Comparison of ENCODE assay signal across 26 cellular contexts in the genomic region with DNA sequence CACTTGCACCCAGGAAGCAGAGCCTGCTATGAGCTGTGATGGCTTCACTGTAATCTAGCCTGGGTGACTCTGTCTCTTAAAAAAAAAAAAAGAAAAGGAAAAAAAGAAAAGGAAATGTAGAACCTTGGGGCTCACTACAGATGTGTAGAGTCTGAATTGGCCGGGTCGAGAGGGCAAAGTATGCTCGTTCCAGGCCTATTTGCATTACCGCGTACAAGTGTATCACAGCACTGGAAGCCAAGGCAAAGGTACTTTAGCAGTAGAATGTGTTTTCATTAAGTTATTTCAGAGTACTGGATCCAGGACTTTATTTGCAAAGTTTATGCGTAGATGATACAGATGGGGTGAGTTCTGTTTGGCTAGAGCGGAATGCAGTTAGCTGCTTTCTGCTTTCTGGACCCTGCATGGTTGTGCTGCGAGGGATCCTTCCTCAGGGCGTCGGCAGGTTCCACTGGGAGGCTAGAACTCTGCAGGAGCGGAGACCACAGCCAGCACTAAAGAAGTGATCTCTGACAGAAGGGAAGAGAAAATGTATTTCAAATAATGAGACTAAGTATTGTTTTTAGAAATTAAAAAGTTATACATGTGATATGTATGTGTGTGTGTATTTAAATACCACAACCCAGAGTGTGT. TPM values are rescaled to one million over a fixed set of nuclear protein-coding genes. Genes with fewer than 3 reads are reported as not detected.
DNase-seq lines count a peak whose midpoint lies in the region; FAIRE-seq and TF ChIP-seq lines count a peak whose summit lies in the region.
"Had no signal": no experiment of that assay in that cellular context is flagged by ENCODE, and none has a peak within 500 bp of the region (broad histone marks: within the 10 kb centered on the region; RNA-seq: fewer than 3 reads in every experiment).

No MANE protein-coding gene starts in this region.

- no peaks in the 10 kb centered on the region for H3K9me3 Mint-ChIP-seq in nephron
- H3K9me3 Mint-ChIP-seq: activated naive CD8-positive, alpha-beta T cell treated with anti-CD3 and anti-CD28 coated beads for 36 hours; immature natural killer cell had no signal

- H3K27ac Mint-ChIP-seq in nephron: peak overlapping the region in 2 of 3 experiments; percentile 64 to 99
- H3K27ac Mint-ChIP-seq: immature natural killer cell had no signal

- peak overlapping the region; percentile 82 for H3K27ac ChIP-seq in left ventricle myocardium inferior (replicated peaks)
- H3K27ac ChIP-seq: PC-9 had no signal

- no peak for TF ChIP-seq CTCF in left ventricle myocardium inferior (IDR thresholded peaks at IDR 0.05; ENCODE audit: borderline replicate concordance)
- TF ChIP-seq CTCF in nephron (IDR thresholded peaks at IDR 0.05; ENCODE audit: unreplicated experiment in 3 of 3): no peak

- H3K27me3 Mint-ChIP-seq in nephron (ENCODE audit: low read depth): no peaks in the 10 kb centered on the region
- H3K27me3 Mint-ChIP-seq: activated naive CD8-positive, alpha-beta T cell treated with anti-CD3 and anti-CD28 coated beads for 36 hours had no signal

- no peak for DNase-seq in left ventricle myocardium inferior
- DNase-seq in cardiac septum (ENCODE audit: low spot score): no peak
- peak; percentile 13 for DNase-seq in ecto neural progenitor cell (ENCODE audit: low spot score)
- no peak for DNase-seq in urothelium cell line (ENCODE audit: low spot score)
- no peak for DNase-seq in NCI-H1092 treated with DMSO at 0.1 percent for 48 hours (lab: John Stamatoyannopoulos, UW)
- DNase-seq in inferior parietal cortex (ENCODE audit: extremely low spot score): no peak
- no peak for DNase-seq in SIG-M5 treated with dmso at 0.1 percent for 504 hours (lab: John Stamatoyannopoulos, UW; ENCODE audit: unreplicated experiment)
- DNase-seq: activated CD4-positive, alpha-beta T cell treated with anti-CD3 and anti-CD28 coated beads for 1 hour; activated naive CD8-positive, alpha-beta T cell treated with anti-CD3 and anti-CD28 coated beads for 36 hours; foreskin melanocyte; H7; hippocampal formation; immature natural killer cell; MG63; NCI-H1436; NCI-H510A; NK-92 treated with Interleukin-12 subunit alpha and Interleukin-12 subunit beta, amount 100 ng/mL, for 24 hours; PC-9; retina; SIG-M5; stimulated activated naive CD8-positive, alpha-beta T cell treated with anti-CD3 and anti-CD28 coated beads, Interleukin-15, Interleukin-2, amounts not matched to agents 100 U/mL and 50 U/mL, for 24 hours; tibial artery had no signal

- intact Hi-C loops in left ventricle myocardium inferior (cut with micrococcal nuclease): loop anchor here (10.0 kb wide), 1 partner anchor 46 kb away; no protein-coding TSS in a partner anchor
- intact Hi-C loops in cardiac septum (cut with DNase I): no loop called here

- no peak overlapping the region for H3K4me3 Mint-ChIP-seq in nephron
- H3K4me3 Mint-ChIP-seq: activated naive CD8-positive, alpha-beta T cell treated with anti-CD3 and anti-CD28 coated beads for 36 hours; immature natural killer cell had no signal

- FAIRE-seq in urothelium cell line (lab: Jason Lieb, UNC): peak; percentile 87
- FAIRE-seq: K562, TTC549 had no signal

- H3K36me3 ChIP-seq in left ventricle myocardium inferior: no peaks in the 10 kb centered on the region
- H3K36me3 ChIP-seq: MG63, tibial artery had no signal

- peaks cover 100% of the 10 kb centered on the region for H3K4me1 ChIP-seq in left ventricle myocardium inferior

- no peaks in the 10 kb centered on the region for H3K36me3 Mint-ChIP-seq in nephron (ENCODE audit: low read depth)
- H3K36me3 Mint-ChIP-seq: immature natural killer cell had no signal

- no peaks in the 10 kb centered on the region for H3K27me3 ChIP-seq in left ventricle myocardium inferior (ENCODE audit: low read depth)
- H3K27me3 ChIP-seq: MG63, tibial artery had no signal

- no peak overlapping the region for H3K4me3 ChIP-seq in left ventricle myocardium inferior
- H3K4me3 ChIP-seq: K562, lung, MG63, PC-9, tibial artery had no signal

- no peaks in the 10 kb centered on the region for H3K9me3 ChIP-seq in left ventricle myocardium inferior (replicated peaks)
- H3K9me3 ChIP-seq: MG63, tibial artery had no signal

- H3K4me1 Mint-ChIP-seq in nephron: peaks cover 66% of the 10 kb centered on the region
- H3K4me1 Mint-ChIP-seq: immature natural killer cell had no signal

RNA-seq across cellular contexts. Expression of a gene that starts 51.8 kb away (rescaled TPM):
- total RNA-seq in left ventricle myocardium inferior: 43.3 TPM
- total RNA-seq in cardiac septum: 23.3 TPM
- total RNA-seq: K562 had no signal
